ENCODE assay signal across 11 cellular contexts in the genomic region with DNA sequence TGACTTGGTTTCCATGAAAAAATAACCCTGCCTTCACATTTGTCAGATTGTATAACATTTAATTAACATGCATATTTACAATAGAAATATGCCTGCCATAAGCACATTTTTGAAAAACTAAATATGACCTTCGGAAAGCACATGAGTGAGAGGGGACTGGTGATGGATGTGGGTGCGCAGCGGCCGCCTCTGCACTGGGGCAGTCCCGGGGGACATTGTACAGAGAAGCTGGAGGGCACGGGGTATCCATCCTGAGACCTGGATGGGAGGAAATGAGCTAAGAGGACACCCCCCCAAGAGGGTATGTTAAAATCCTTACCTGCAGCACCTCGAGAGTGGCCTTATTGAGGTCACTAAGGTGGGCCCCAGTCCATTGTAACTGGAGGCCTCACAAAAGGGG.
"Had no signal": no experiment of that assay in that cellular context is flagged by ENCODE, and none has a peak within 500 bp of the region (broad histone marks: within the 10 kb centered on the region; RNA-seq: fewer than 3 reads in every experiment).

No MANE protein-coding gene starts in this region.

- H3K4me1 ChIP-seq: HAP-1 had no signal

- DNase-seq: GM23248, GOT3, H7, H9, HCEC 1CT, HFFc6 had no signal

- H3K36me3 ChIP-seq: HAP-1 had no signal

- H3K4me3 ChIP-seq: GM23248, GM23338, HAP-1 had no signal

- H3K27ac ChIP-seq: GM23248 had no signal

- H2AFZ ChIP-seq: GM23248, GM23338 had no signal

- H3K4me2 ChIP-seq: GM23338 had no signal

- H3K9me3 Mint-ChIP-seq: HFFc6 had no signal

- FAIRE-seq: H1, H54 had no signal

- H3K27ac Mint-ChIP-seq: GM23338, H9, HFFc6 had no signal

- H3K9ac ChIP-seq: GM23248 had no signal

- ATAC-seq: GM23338, HCT116 had no signal

- H3K4me3 Mint-ChIP-seq: GM23338, H9, HFFc6 had no signal

- H3K4me1 Mint-ChIP-seq: GM23338, H9 had no signal

- H3K9me3 ChIP-seq: HAP-1 had no signal
